Comparison of ENCODE assay signal across 14 cellular contexts in genomic region chr2:100862081-100862480, GRCh38. TPM values are rescaled to one million over a fixed set of nuclear protein-coding genes. Genes with fewer than 3 reads are reported as not detected.
A peak's percentile ranks its signal among the peaks of the same experiment; 100 is the strongest.
DNase-seq lines count a peak whose midpoint lies in the region; ATAC-seq, FAIRE-seq and TF ChIP-seq lines count a peak whose summit lies in the region.
"Had no signal": no experiment of that assay in that cellular context is flagged by ENCODE, and none has a peak within 500 bp of the region (broad histone marks: within the 10 kb centered on the region; RNA-seq: fewer than 3 reads in every experiment).

No MANE protein-coding gene starts in this region.

- H3K4me1 ChIP-seq in right lobe of liver (peaks cover 0 to 19% (median 6%) of the 10 kb centered on the region in 4 donors), HepG2 (ENCODE audit: insufficient read depth, low read length) (peaks cover 42% of the 10 kb centered on the region), adipocyte (ENCODE audit: control insufficient read depth, insufficient read depth, low read length) (peaks cover 41% of the 10 kb centered on the region)

- peaks cover 16% of the 10 kb centered on the region; the same call in 1 of the 2 replicates for H4K20me1 ChIP-seq in HepG2 (ENCODE audit: insufficient read depth, low read length)

- CTCF ChIA-PET in HepG2 (lab: Yijun Ruan, JAX; ENCODE audit: low intra/inter-chr PET ratio, low total read pairs): no interaction called here

- POLR2A ChIA-PET in HepG2 (lab: Yijun Ruan, JAX): interaction anchor here (2.2 kb wide), 1 partner anchor 14 kb away, joined by 10 read pairs; no protein-coding TSS in a partner anchor

- H3K4me3 ChIP-seq in right lobe of liver: no peak overlapping the region
- no peak overlapping the region for H3K4me3 ChIP-seq in HepG2 (replicated peaks in 1 of 3; ENCODE audit: insufficient read depth in 1 of 3, low read depth in 2 of 3, low read length in 3 of 3)
- H3K4me3 ChIP-seq in adipocyte (ENCODE audit: low read length): no peak overlapping the region
- H3K4me3 ChIP-seq: GM23338 had no signal

- H3K36me3 ChIP-seq in right lobe of liver: no peaks in the 10 kb centered on the region
- H3K36me3 ChIP-seq in HepG2 (replicated peaks in 1 of 2; ENCODE audit: control insufficient read depth in 1 of 2, insufficient read depth in 2 of 2, low read length in 2 of 2): peaks cover 0 to 6% of the 10 kb centered on the region in 2 experiments; a peak in 2 of 5 replicates
- H3K36me3 ChIP-seq in adipocyte (ENCODE audit: control insufficient read depth, insufficient read depth, low read length, severe bottlenecking): no peaks in the 10 kb centered on the region

- in situ Hi-C loops in HepG2 (cut with HindIII; ENCODE audit: extremely low pct_ligation_motif_present, low pct_unique_long_range_greater_than_20kb): no loop called here
- in situ Hi-C loops in ACHN (cut with HindIII; ENCODE audit: low pct_ligation_motif_present, low pct_unique_long_range_greater_than_20kb, low sequenced_read_pairs): no loop called here

- TF ChIP-seq EP300 in HepG2 (IDR thresholded peaks at IDR 0.05; ENCODE audit: low read depth in 2 of 2, low read length in 2 of 2) (no peak), HepG2 (CRISPR knock-in tag; IDR thresholded peaks at IDR 0.05; ENCODE audit: borderline replicate concordance) (no peak)

- DNase-seq in right lobe of liver (no peak), HepG2 (ENCODE audit: low spot score) (no peak), adipocyte (ENCODE audit: low read depth) (peak; percentile 49), fibroblast of the conjunctiva (ENCODE audit: low read depth) (peak; percentile 36), cardiac septum (ENCODE audit: low spot score) (no peak), ACHN (no peak)
- DNase-seq: 8988T, Calu3, DMS 273 treated with DMSO at 0.1 percent for 48 hours, H7 had no signal

- H3K9ac ChIP-seq in HepG2 (ENCODE audit: insufficient read depth, low read depth, low read length) (no peak overlapping the region), adipocyte (ENCODE audit: low read length) (no peak overlapping the region)

- TF ChIP-seq CTCF in right lobe of liver (IDR thresholded peaks at IDR 0.05) (no peak), HepG2 (CRISPR knock-in tag; IDR thresholded peaks at IDR 0.05) (no peak)

- no peak for FAIRE-seq in HepG2 (lab: Jason Lieb, UNC)

- peaks cover 84% of the 10 kb centered on the region for H3K79me2 ChIP-seq in HepG2 (ENCODE audit: insufficient read depth, low read length)

- H3K27ac ChIP-seq in right lobe of liver (no peak overlapping the region), HepG2 (ENCODE audit: extremely low read length, insufficient read depth, low read length) (no peak overlapping the region)

- no TSS peak for BruUV-seq in HepG2 (replicated peaks; lab: Mats Ljungman, UMichigan)

- H2AFZ ChIP-seq in HepG2 (ENCODE audit: low read length): no peak overlapping the region
- H2AFZ ChIP-seq: GM23338 had no signal

- no peak for TF ChIP-seq POLR2A in right lobe of liver (IDR thresholded peaks at IDR 0.05)
- no peak for TF ChIP-seq POLR2A in HepG2 (IDR thresholded peaks at IDR 0.05; ENCODE audit: insufficient read depth in 1 of 2, low read depth in 2 of 2, low read length in 2 of 2)

- TF ChIP-seq RAD21 in HepG2 (CRISPR knock-in tag; IDR thresholded peaks at IDR 0.05): no peak

- H3K27me3 ChIP-seq in right lobe of liver (no peaks in the 10 kb centered on the region), HepG2 (ENCODE audit: control insufficient read depth in 1 of 2, insufficient read depth in 2 of 2, low read length in 2 of 2) (no peaks in the 10 kb centered on the region), adipocyte (replicated peaks; ENCODE audit: control insufficient read depth, insufficient read depth, low read length) (no peaks in the 10 kb centered on the region)

- no peaks in the 10 kb centered on the region for H3K9me3 ChIP-seq in right lobe of liver
- no peaks in the 10 kb centered on the region for H3K9me3 ChIP-seq in HepG2 (ENCODE audit: low read length)
- no peaks in the 10 kb centered on the region for H3K9me3 ChIP-seq in adipocyte (ENCODE audit: control insufficient read depth, low read length)

- no peak overlapping the region for H3K4me2 ChIP-seq in HepG2 (ENCODE audit: low read depth, low read length)
- H3K4me2 ChIP-seq: GM23338 had no signal

- WGBS in right lobe of liver (ENCODE audit: insufficient coverage, low coverage, low lambda C conversion rate, missing lambda C conversion rate): 41% methylated on average over 5 of the region's 5 CpGs
- WGBS in HepG2 (ENCODE audit: low lambda C conversion rate): 93% methylated on average over 5 of the region's 5 CpGs

- peak in 3 of 4 donors; percentile 21 to 58 (median 43) for ATAC-seq in right lobe of liver
- ATAC-seq in HepG2: no peak
- no peak for ATAC-seq in GM19351 (IDR thresholded peaks at IDR 0.05; ENCODE audit: unreplicated experiment)
- ATAC-seq in GM21515 (IDR thresholded peaks at IDR 0.05; ENCODE audit: unreplicated experiment): no peak
- ATAC-seq: GM23338 had no signal

- intact Hi-C loops in right lobe of liver (cut with DNase I) (no loop called here), HepG2 (cut with micrococcal nuclease; ENCODE audit: unreplicated experiment) (no loop called here), cardiac septum (cut with DNase I) (no loop called here)

TF ChIP-seq in HepG2, 621 proteins besides CTCF, POLR2A, EP300 and RAD21:
- TF ChIP-seq ZNF773 (CRISPR knock-in tag; IDR thresholded peaks at IDR 0.05; ENCODE audit: borderline replicate concordance): no peak
TF ChIP-seq in HepG2: peak in this region for 0.

RNA-seq across cellular contexts. Expression of gene NPAS2, which starts 42.1 kb away (rescaled TPM):
- 10 to 100 TPM in 5 of 6 experiments, 1 to 10 TPM in 1; 8.8 to 33.3 (median 24.5) TPM for total RNA-seq in right lobe of liver
- 14.8 and 16.8 TPM in 2 replicates for total RNA-seq in HepG2 (2016; rRNA removed; fragmentation: Illumina TruSeq; extraction: Trizol)
- 22.8 and 25.5 TPM in 2 replicates for total RNA-seq in HepG2 (2016; cell fraction: cytosol; rRNA removed; fragmentation: Illumina TruSeq; extraction: Trizol; ENCODE audit: low read depth)
- 15.0 and 18.3 TPM in 2 replicates for total RNA-seq in HepG2 (2016; cell fraction: insoluble cytoplasmic fraction; rRNA removed; fragmentation: Illumina TruSeq; extraction: Trizol)
- total RNA-seq in HepG2 (2016; cell fraction: membrane; rRNA removed; fragmentation: Illumina TruSeq; extraction: Trizol): 27.5 and 27.7 TPM in 2 replicates
- 28.5 and 41.7 TPM in 2 replicates for total RNA-seq in HepG2 (2016; cell fraction: nucleus; rRNA removed; fragmentation: Illumina TruSeq; extraction: Trizol)
- 37.5 and 48.9 TPM in 2 replicates for polyA plus RNA-seq in HepG2 (2011; rRNA removed)
- 22.7 and 29.0 TPM in 2 replicates for polyA plus RNA-seq in HepG2 (2011; cell fraction: cytosol; rRNA removed)
- 178 and 216 TPM in 2 replicates for polyA plus RNA-seq in HepG2 (2011; cell fraction: nucleus; rRNA removed)
- polyA plus RNA-seq in HepG2 (2012): 24.2 and 33.9 TPM in 2 replicates
- 23.0 and 27.5 TPM in 2 replicates for polyA plus RNA-seq in HepG2 (2016; cell fraction: cytosol; fragmentation: Illumina TruSeq; extraction: Trizol; ENCODE audit: low read depth)
- 31.5 and 44.8 TPM in 2 replicates for polyA plus RNA-seq in HepG2 (2016; cell fraction: insoluble cytoplasmic fraction; fragmentation: Illumina TruSeq; extraction: Trizol; ENCODE audit: low read depth)
- 52.0 and 66.4 TPM in 2 replicates for polyA plus RNA-seq in HepG2 (2016; cell fraction: membrane; fragmentation: Illumina TruSeq; extraction: Trizol; ENCODE audit: low read depth)
- 112 and 136 TPM in 2 replicates for polyA plus RNA-seq in HepG2 (2016; cell fraction: nucleus; fragmentation: Illumina TruSeq; extraction: Trizol; ENCODE audit: insufficient read depth, low read depth)
- 6.3 and 50.0 TPM in 2 replicates for polyA minus RNA-seq in HepG2 (2011; rRNA and poly(A)+ RNA removed; ENCODE audit: low replicate concordance)
- 39.0 and 60.4 TPM in 2 replicates for polyA minus RNA-seq in HepG2 (2011; cell fraction: cytosol; rRNA and poly(A)+ RNA removed)
- polyA minus RNA-seq in HepG2 (2011; cell fraction: nucleus; rRNA and poly(A)+ RNA removed): 83.3 and 89.8 TPM in 2 replicates
- total RNA-seq in cardiac septum: 54.0 TPM
- polyA plus RNA-seq: CD14-positive monocyte had no signal

Comparison
In these comparisons a context has a peak if more than half of its experiments do, and no peak if none do; other contexts are left out.
1. ATAC-seq: peak in right lobe of liver (3 of 4); none in HepG2 (single experiment), GM19351 (single experiment) and GM21515 (single experiment).
2. DNase-seq: peak in adipocyte (single experiment) and fibroblast of the conjunctiva (single experiment); none in right lobe of liver (0 of 3), HepG2 (single experiment), cardiac septum (single experiment) and ACHN (single experiment).